ENCODE assay signal across 10 cellular contexts in genomic region chr20:57265649-57266250, GRCh38. TPM values are rescaled to one million over a fixed set of nuclear protein-coding genes. Genes with fewer than 3 reads are reported as not detected.
DNase-seq lines count a peak whose midpoint lies in the region; ATAC-seq and TF ChIP-seq lines count a peak whose summit lies in the region.
"Had no signal": no experiment of that assay in that cellular context is flagged by ENCODE, and none has a peak within 500 bp of the region (broad histone marks: within the 10 kb centered on the region; RNA-seq: fewer than 3 reads in every experiment).

No MANE protein-coding gene starts in this region.

- WGBS in hepatocyte (ENCODE audit: low lambda C conversion rate, missing lambda C conversion rate) = 1% methylated on average over 55 of the region's 62 CpGs

- H3K79me2 ChIP-seq in hepatocyte = peaks cover 17% of the 10 kb centered on the region

- peaks cover 36% of the 10 kb centered on the region for H3K4me1 ChIP-seq in SJCRH30
- H3K4me1 ChIP-seq in hepatocyte (ENCODE audit: insufficient read depth) = peaks cover 41% of the 10 kb centered on the region
- no peaks in the 10 kb centered on the region for H3K4me1 ChIP-seq in rectal smooth muscle tissue (ENCODE audit: control insufficient read depth, insufficient read depth, low read length)

- peak overlapping the region; percentile 88 for H3K4me2 ChIP-seq in hepatocyte

- peaks cover 47% of the 10 kb centered on the region for H3K27me3 Mint-ChIP-seq in activated T-helper 17 cell treated with anti-CD3 and anti-CD28 coated beads, Interleukin-2, amount 50 U/mL, for 72 hours

- H3K36me3 Mint-ChIP-seq in activated T-helper 17 cell treated with anti-CD3 and anti-CD28 coated beads, Interleukin-2, amount 50 U/mL, for 72 hours (ENCODE audit: low read depth) = peaks cover 6% of the 10 kb centered on the region

- H2AFZ ChIP-seq in hepatocyte = peak overlapping the region; percentile 53

- H3K9ac ChIP-seq in rectal smooth muscle tissue (ENCODE audit: low read length) = no peak overlapping the region

- no peaks in the 10 kb centered on the region for H4K20me1 ChIP-seq in hepatocyte (ENCODE audit: insufficient read depth, poor library complexity, severe bottlenecking)

- in situ Hi-C loops in GM13977 (cut with MboI; ENCODE audit: low pct_unique_long_range_greater_than_20kb, low sequenced_read_pairs, unreplicated experiment) = no loop called here

- no peak overlapping the region for H3K27ac ChIP-seq in SJCRH30
- peak overlapping the region; percentile 10 for H3K27ac ChIP-seq in hepatocyte
- H3K27ac ChIP-seq in rectal smooth muscle tissue (ENCODE audit: low read depth, low read length) = no peak overlapping the region

- no peak overlapping the region for H3K4me3 Mint-ChIP-seq in activated T-helper 17 cell treated with anti-CD3 and anti-CD28 coated beads, Interleukin-2, amount 50 U/mL, for 72 hours
- H3K4me3 Mint-ChIP-seq: activated CD4-positive, alpha-beta T cell treated with anti-CD3 and anti-CD28 coated beads, Interleukin-2, amount 10 ng/mL, durations not matched to agents 24 days and 14 days had no signal

- no peak for ATAC-seq in activated T-helper 17 cell treated with anti-CD3 and anti-CD28 coated beads, Interleukin-2, amount 50 U/mL, for 72 hours (replicated peaks)
- no peak for ATAC-seq in GM18511 (IDR thresholded peaks at IDR 0.05; ENCODE audit: unreplicated experiment)

- no peaks in the 10 kb centered on the region for H3K9me2 ChIP-seq in hepatocyte (replicated peaks; ENCODE audit: insufficient read depth)

- TF ChIP-seq CTCF in GM13977 (IDR thresholded peaks at IDR 0.05; ENCODE audit: extremely low read depth, insufficient read depth, missing control alignments) = no peak
- no peak for TF ChIP-seq CTCF in hepatocyte (IDR thresholded peaks at IDR 0.05; ENCODE audit: poor library complexity)

- H3K36me3 ChIP-seq in SJCRH30 (no peaks in the 10 kb centered on the region), hepatocyte (replicated peaks; ENCODE audit: insufficient read depth, low read depth) (no peaks in the 10 kb centered on the region), rectal smooth muscle tissue (ENCODE audit: control insufficient read depth, insufficient read depth, low read length) (no peaks in the 10 kb centered on the region)

- no peak overlapping the region for H3K27ac Mint-ChIP-seq in activated T-helper 17 cell treated with anti-CD3 and anti-CD28 coated beads, Interleukin-2, amount 50 U/mL, for 72 hours
- H3K27ac Mint-ChIP-seq: activated CD4-positive, alpha-beta T cell treated with anti-CD3 and anti-CD28 coated beads, Interleukin-2, amount 10 ng/mL, durations not matched to agents 24 days and 14 days had no signal

- DNase-seq in GM13977 (ENCODE audit: low spot score) (peak; percentile 40), SJCRH30 (no peak), hepatocyte (ENCODE audit: low spot score) (no peak), NCI-H524 (lab: John Stamatoyannopoulos, UW) (no peak)
- DNase-seq in stimulated activated CD4-positive, alpha-beta T cell treated with anti-CD3 and anti-CD28 coated beads, Interleukin-1b, Interleukin-23, amount 100 ng/mL, for 48 hours = no peak
- DNase-seq: activated CD4-positive, alpha-beta T cell treated with anti-CD3 and anti-CD28 coated beads, Interleukin-2, amount 10 ng/mL, durations not matched to agents 24 days and 14 days; NCI-H446 treated with DMSO at 0.1 percent for 48 hours had no signal

- H3K27me3 ChIP-seq in SJCRH30 = no peaks in the 10 kb centered on the region
- peaks cover 26% of the 10 kb centered on the region for H3K27me3 ChIP-seq in hepatocyte
- H3K27me3 ChIP-seq in rectal smooth muscle tissue (ENCODE audit: control insufficient read depth, insufficient read depth, low read length) = peaks cover 25% of the 10 kb centered on the region

- no peaks in the 10 kb centered on the region for H3K9me3 Mint-ChIP-seq in activated T-helper 17 cell treated with anti-CD3 and anti-CD28 coated beads, Interleukin-2, amount 50 U/mL, for 72 hours
- H3K9me3 Mint-ChIP-seq: activated CD4-positive, alpha-beta T cell treated with anti-CD3 and anti-CD28 coated beads, Interleukin-2, amount 10 ng/mL, durations not matched to agents 24 days and 14 days had no signal

- no peaks in the 10 kb centered on the region for H3K9me3 ChIP-seq in SJCRH30 (replicated peaks)
- H3K9me3 ChIP-seq in hepatocyte (ENCODE audit: low read depth) = no peaks in the 10 kb centered on the region

- H3K4me3 ChIP-seq in SJCRH30 (peak overlapping the region; percentile 64), hepatocyte (peak overlapping the region; percentile 82), rectal smooth muscle tissue (ENCODE audit: low read length) (peak overlapping the region; percentile 33)

- H3K4me1 Mint-ChIP-seq in activated T-helper 17 cell treated with anti-CD3 and anti-CD28 coated beads, Interleukin-2, amount 50 U/mL, for 72 hours = no peaks in the 10 kb centered on the region
- H3K4me1 Mint-ChIP-seq: activated CD4-positive, alpha-beta T cell treated with anti-CD3 and anti-CD28 coated beads, Interleukin-2, amount 10 ng/mL, durations not matched to agents 24 days and 14 days had no signal

RNA-seq across cellular contexts. Expression of gene BMP7, which starts 0.7 kb away (rescaled TPM):
- total RNA-seq in SJCRH30 (2014; rRNA removed; shearing (Covaris generic)) = 14.6 and 15.6 TPM in 2 replicates
- 12.8 and 14.8 TPM in 2 replicates for total RNA-seq in hepatocyte
- polyA plus RNA-seq in hepatocyte = 9.1 and 11.4 TPM in 2 replicates
- total RNA-seq in activated T-helper 17 cell treated with anti-CD3 and anti-CD28 coated beads, Interleukin-2, amount 50 U/mL, for 72 hours = not detected

Comparison
In these comparisons a context has a peak if more than half of its experiments do, and no peak if none do; other contexts are left out.
1. RNA of gene BMP7, which starts 0.7 kb away (total RNA-seq): 14.6 to 15.6 TPM in SJCRH30 and 12.8 to 14.8 TPM in hepatocyte; not detected in activated T-helper 17 cell treated with anti-CD3 and anti-CD28 coated beads, Interleukin-2, amount 50 U/mL, for 72 hours; every median in the first group is over 10 times any median in the second.
2. Peak in every context shown above with its lines, with median percentiles within 50 percentile points of each other: H3K4me3 ChIP-seq.